In the genomic region with DNA sequence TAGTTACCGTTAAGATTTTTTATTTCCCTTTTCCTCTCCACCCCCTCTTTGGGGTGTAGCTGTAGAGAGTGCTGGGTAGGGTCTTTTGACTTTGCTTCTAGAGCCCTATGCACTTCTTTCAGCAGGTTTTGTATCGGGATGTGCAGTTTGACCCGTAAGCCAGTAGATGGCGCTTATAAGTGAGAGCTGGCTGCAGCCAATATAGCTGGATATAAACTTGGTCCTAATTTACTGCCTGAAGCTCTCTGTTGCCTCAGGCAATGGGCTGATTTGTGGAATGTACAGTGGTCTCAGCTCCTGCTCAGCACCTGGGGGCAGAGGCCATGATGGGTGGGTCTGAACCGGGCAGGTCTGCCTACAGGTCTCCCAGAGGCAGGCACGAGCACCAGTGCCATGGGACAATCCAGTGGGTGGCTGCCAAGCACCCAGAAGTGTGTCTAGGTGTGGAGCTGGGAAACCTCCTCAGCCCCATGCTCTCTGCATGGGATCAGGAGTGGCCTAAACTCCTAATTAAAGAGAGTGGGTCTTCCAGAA, we compare ENCODE assay signal across 12 cellular contexts.
DNase-seq lines count a peak whose midpoint lies in the region; TF ChIP-seq lines count a peak whose summit lies in the region.
"Had no signal": no experiment of that assay in that cellular context is flagged by ENCODE, and none has a peak within 500 bp of the region (broad histone marks: within the 10 kb centered on the region; RNA-seq: fewer than 3 reads in every experiment).

No MANE protein-coding gene starts in this region.

- H3K4me3 ChIP-seq in DOHH2 (ENCODE audit: low read length), result no peak overlapping the region
- no peak overlapping the region for H3K4me3 ChIP-seq in HFF-Myc (replicated peaks; ENCODE audit: low read depth, low read length)
- H3K4me3 ChIP-seq: esophagus muscularis mucosa had no signal

- no peaks in the 10 kb centered on the region for H3K9me2 ChIP-seq in DOHH2 (replicated peaks; ENCODE audit: control insufficient read depth, low read length)

- no peaks in the 10 kb centered on the region for H3K27me3 ChIP-seq in DOHH2 (ENCODE audit: control insufficient read depth, low read length)
- H3K27me3 ChIP-seq: esophagus muscularis mucosa had no signal

- no peaks in the 10 kb centered on the region for H3K9me3 ChIP-seq in DOHH2 (ENCODE audit: control insufficient read depth, insufficient read depth, low read length)
- H3K9me3 ChIP-seq: esophagus muscularis mucosa had no signal

- no peak overlapping the region for H3K27ac ChIP-seq in DOHH2 (ENCODE audit: low read depth, low read length)
- H3K27ac ChIP-seq: esophagus muscularis mucosa had no signal

- no peaks in the 10 kb centered on the region for H3F3A ChIP-seq in DOHH2 (ENCODE audit: control insufficient read depth, insufficient read depth)

- no peaks in the 10 kb centered on the region for H3K36me3 ChIP-seq in DOHH2 (ENCODE audit: control insufficient read depth, low read length)
- H3K36me3 ChIP-seq: esophagus muscularis mucosa had no signal

- H4K20me1 ChIP-seq in DOHH2 (ENCODE audit: control insufficient read depth, insufficient read depth, low read depth, low read length), result no peaks in the 10 kb centered on the region

- no peaks in the 10 kb centered on the region for H3K79me2 ChIP-seq in DOHH2 (ENCODE audit: control insufficient read depth, low read length)

- DNase-seq in HFF-Myc (ENCODE audit: extremely low read depth, low read depth) (no peak), RPMI8226 (peak; percentile 11), iPS-NIHi11 (ENCODE audit: low spot score) (peak; percentile 11), GM19240 (ENCODE audit: insufficient read length, low spot score) (no peak), UCSD-AML1 (lab: John Stamatoyannopoulos, UW; ENCODE audit: unreplicated experiment) (no peak), HuH-7.5 (ENCODE audit: low spot score) (no peak)
- DNase-seq in activated effector memory CD4-positive, alpha-beta T cell treated with anti-CD3 and anti-CD28 coated beads, Interleukin-2, amount 50 U/mL, for 16 hours, result no peak
- DNase-seq: activated T-cell treated with anti-CD3 and anti-CD28 coated beads, Interleukin-2, amount 50 U/mL, for 24 hours; CD8-positive, alpha-beta T cell; NCI-H1930 had no signal

- TF ChIP-seq CTCF in DOHH2 (IDR thresholded peaks at IDR 0.05; ENCODE audit: low read depth, low read length, poor library complexity, severe bottlenecking) (peak; percentile 54), HFF-Myc (IDR thresholded peaks at IDR 0.05; ENCODE audit: low read depth, low read length, missing control alignments) (peak; percentile 21)

- no peaks in the 10 kb centered on the region for H3K4me1 ChIP-seq in DOHH2 (ENCODE audit: control insufficient read depth, low read length)
- H3K4me1 ChIP-seq: esophagus muscularis mucosa had no signal

- no peak overlapping the region for H3K4me2 ChIP-seq in DOHH2 (ENCODE audit: low read length)

Comparison
In these comparisons a context has a peak if more than half of its experiments do, and no peak if none do; other contexts are left out.
1. DNase-seq: peak in RPMI8226 (single experiment) and iPS-NIHi11 (single experiment); none in HFF-Myc (single experiment), activated effector memory CD4-positive, alpha-beta T cell treated with anti-CD3 and anti-CD28 coated beads, Interleukin-2, amount 50 U/mL, for 16 hours (single experiment), GM19240 (single experiment), UCSD-AML1 (single experiment) and HuH-7.5 (single experiment).